9 cellular contexts compared by ENCODE assay signal in the genomic region with DNA sequence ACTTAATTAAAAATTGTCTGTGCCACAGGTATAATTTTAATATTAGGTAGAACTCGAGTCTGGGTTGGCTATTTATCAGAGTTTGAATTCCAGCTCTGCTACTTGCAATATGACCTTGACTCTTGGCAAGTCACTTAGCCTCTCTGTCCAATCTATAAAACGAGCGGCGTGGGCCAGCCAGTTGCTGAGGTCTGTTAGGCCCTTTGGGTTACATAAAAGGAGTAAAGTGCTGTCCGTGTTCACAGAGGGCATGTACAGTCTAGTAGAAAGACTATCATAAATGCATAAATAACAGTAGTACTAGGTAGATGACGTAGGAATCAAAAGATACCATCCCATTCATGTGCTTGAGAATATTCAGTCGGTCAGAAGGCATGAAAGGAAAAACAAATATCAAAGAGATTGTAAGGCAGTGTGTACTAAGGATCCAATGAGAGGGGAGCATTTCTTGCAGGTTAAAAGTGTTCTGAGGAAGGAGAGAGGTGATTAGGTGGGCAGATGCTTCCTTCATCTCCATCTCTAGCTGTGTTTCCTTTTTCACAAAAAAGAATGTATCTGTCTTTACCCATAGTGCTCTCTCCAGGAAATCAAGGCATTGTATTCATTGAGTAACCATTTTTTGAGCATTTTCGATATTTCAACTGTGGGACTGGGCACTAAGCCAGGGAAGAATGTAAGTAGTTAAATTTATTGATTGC. TPM values are rescaled to one million over a fixed set of nuclear protein-coding genes. Genes with fewer than 3 reads are reported as not detected.
A peak's percentile ranks its signal among the peaks of the same experiment; 100 is the strongest.
DNase-seq lines count a peak whose midpoint lies in the region; ATAC-seq and TF ChIP-seq lines count a peak whose summit lies in the region.
"Had no signal": no experiment of that assay in that cellular context is flagged by ENCODE, and none has a peak within 500 bp of the region (broad histone marks: within the 10 kb centered on the region; RNA-seq: fewer than 3 reads in every experiment).

No MANE protein-coding gene starts in this region.

- peak overlapping the region; percentile 86 to 93 for H3K4me3 ChIP-seq in ascending aorta
- peak overlapping the region; percentile 98 for H3K4me3 ChIP-seq in iPS-18a (ENCODE audit: low read length)
- H3K4me3 ChIP-seq in smooth muscle cell = no peak overlapping the region

- H3K36me3 ChIP-seq in ascending aorta (peaks cover 3 to 4% of the 10 kb centered on the region in 2 donors), iPS-18a (ENCODE audit: control insufficient read depth, low read depth, low read length) (peaks cover 33% of the 10 kb centered on the region), smooth muscle cell (ENCODE audit: low read depth) (no peaks in the 10 kb centered on the region)

- peaks cover 67% of the 10 kb centered on the region for H4K20me1 ChIP-seq in smooth muscle cell (ENCODE audit: low read depth)

- peak overlapping the region in 3 of 4 donors; percentile 0 to 94 (median 10) for H3K4me3 Mint-ChIP-seq in IgD-negative memory B cell

- no peak for DNase-seq in ascending aorta (ENCODE audit: low spot score in 2 of 2)
- no peak for DNase-seq in smooth muscle cell (lab: John Stamatoyannopoulos, UW; ENCODE audit: unreplicated experiment)
- DNase-seq in DMS79 (lab: John Stamatoyannopoulos, UW) = no peak
- no peak for DNase-seq in NCI-H128 (lab: John Stamatoyannopoulos, UW; ENCODE audit: unreplicated experiment)
- DNase-seq: NCI-H2227 treated with DMSO at 0.1 percent for 48 hours had no signal

- peak overlapping the region; percentile 87 for H3K4me2 ChIP-seq in smooth muscle cell

- H3K27ac ChIP-seq in ascending aorta (peak overlapping the region; percentile 54 to 97), iPS-18a (ENCODE audit: low read length) (no peak overlapping the region), smooth muscle cell (ENCODE audit: low read depth) (no peak overlapping the region)

- H3K4me1 Mint-ChIP-seq in IgD-negative memory B cell = peaks cover 41 to 55% (median 45%) of the 10 kb centered on the region in 3 donors

- H3K9ac ChIP-seq in iPS-18a (ENCODE audit: low read length) = peak overlapping the region; percentile 95
- no peak overlapping the region for H3K9ac ChIP-seq in smooth muscle cell (ENCODE audit: low read depth)

- no peak overlapping the region for H2AFZ ChIP-seq in smooth muscle cell (ENCODE audit: low read depth)

- WGBS in smooth muscle cell (ENCODE audit: low lambda C conversion rate) = 74% methylated on average over 8 of the region's 8 CpGs

- TF ChIP-seq CTCF in ascending aorta (IDR thresholded peaks at IDR 0.05) (no peak), smooth muscle cell (IDR thresholded peaks at IDR 0.05; ENCODE audit: borderline replicate concordance, insufficient read depth, poor library complexity, severe bottlenecking) (no peak)

- intact Hi-C loops in ascending aorta (cut with DNase I) = loop anchor here (5.0 kb wide), 1 partner anchor 190 kb away; no protein-coding TSS in a partner anchor

- ATAC-seq in HG02981 (IDR thresholded peaks at IDR 0.05; ENCODE audit: unreplicated experiment) = no peak
- no peak for ATAC-seq in HG03135 (IDR thresholded peaks at IDR 0.05; ENCODE audit: unreplicated experiment)

- no peaks in the 10 kb centered on the region for H3K27me3 Mint-ChIP-seq in IgD-negative memory B cell

- peaks cover 3% of the 10 kb centered on the region for H3K36me3 Mint-ChIP-seq in IgD-negative memory B cell

- peaks cover 9 to 41% of the 10 kb centered on the region in 2 donors for H3K4me1 ChIP-seq in ascending aorta
- peaks cover 31% of the 10 kb centered on the region for H3K4me1 ChIP-seq in iPS-18a (ENCODE audit: control insufficient read depth, low read depth, low read length)
- H3K4me1 ChIP-seq in smooth muscle cell (ENCODE audit: low read depth) = peaks cover 20% of the 10 kb centered on the region

- H3K27ac Mint-ChIP-seq in IgD-negative memory B cell = peak overlapping the region; percentile 3 to 96 (median 42)

- H3K27me3 ChIP-seq in ascending aorta (no peaks in the 10 kb centered on the region), iPS-18a (ENCODE audit: control insufficient read depth, insufficient read depth, low read length) (no peaks in the 10 kb centered on the region), smooth muscle cell (ENCODE audit: low read depth) (no peaks in the 10 kb centered on the region)

- no peaks in the 10 kb centered on the region for H3K9me3 Mint-ChIP-seq in IgD-negative memory B cell

- H3K9me3 ChIP-seq in ascending aorta (no peaks in the 10 kb centered on the region), iPS-18a (ENCODE audit: control insufficient read depth, low read depth, low read length) (no peaks in the 10 kb centered on the region), smooth muscle cell (replicated peaks; ENCODE audit: low read depth) (no peaks in the 10 kb centered on the region)

- peaks cover 69% of the 10 kb centered on the region for H3K79me2 ChIP-seq in smooth muscle cell (ENCODE audit: low read depth)

- peaks cover 8% of the 10 kb centered on the region for H3F3A ChIP-seq in smooth muscle cell (ENCODE audit: low read depth)

RNA-seq across cellular contexts. Expression of gene TNRC6A, which starts 2.4 kb away (rescaled TPM):
- 26.3 TPM for polyA plus RNA-seq in IgD-negative memory B cell
- 36.7 TPM for total RNA-seq in ascending aorta
- 30.3 and 35.7 TPM in 2 replicates for total RNA-seq in smooth muscle cell
- 14.6 and 26.0 TPM in 2 replicates for polyA plus RNA-seq in smooth muscle cell

Comparison
In these comparisons a context has a peak if more than half of its experiments do, and no peak if none do; other contexts are left out.
1. H3K27ac ChIP-seq: peak in ascending aorta (2 of 2); none in iPS-18a (single experiment) and smooth muscle cell (single experiment).